In the genomic region with DNA sequence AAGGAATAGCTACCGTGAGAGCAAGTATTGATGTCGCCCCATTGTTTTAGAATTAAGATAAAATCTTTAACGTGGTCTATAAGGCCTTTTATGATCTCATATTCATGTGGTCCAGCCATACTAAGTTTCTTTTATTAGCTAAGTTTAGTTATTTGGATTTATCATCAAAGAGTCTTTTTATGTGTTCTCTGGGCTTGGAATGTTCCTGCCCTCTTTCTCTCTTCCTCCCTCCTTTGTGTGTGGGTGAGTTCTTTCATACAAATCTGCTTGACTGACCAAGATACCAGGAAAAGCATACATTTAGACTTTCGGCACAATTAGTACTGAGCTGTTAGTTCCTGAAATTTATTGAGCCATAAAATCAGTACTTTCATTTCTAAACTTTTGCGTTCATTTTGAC, we compare ENCODE assay signal across 1 cellular context.
TF ChIP-seq lines count a peak whose summit lies in the region.

No MANE protein-coding gene starts in this region.

TF ChIP-seq in HCT116, 20 proteins besides CTCF, POLR2A, EP300 and RAD21:
- TF ChIP-seq, protein P1, sequence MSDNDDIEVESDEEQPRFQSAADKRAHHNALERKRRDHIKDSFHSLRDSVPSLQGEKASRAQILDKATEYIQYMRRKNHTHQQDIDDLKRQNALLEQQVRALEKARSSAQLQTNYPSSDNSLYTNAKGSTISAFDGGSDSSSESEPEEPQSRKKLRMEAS (IDR thresholded peaks at IDR 0.05) = no peak
- no peak for TF ChIP-seq POLR2AphosphoS5 (IDR thresholded peaks at IDR 0.05; ENCODE audit: low read depth, low read length)
- TF ChIP-seq, protein P2, sequence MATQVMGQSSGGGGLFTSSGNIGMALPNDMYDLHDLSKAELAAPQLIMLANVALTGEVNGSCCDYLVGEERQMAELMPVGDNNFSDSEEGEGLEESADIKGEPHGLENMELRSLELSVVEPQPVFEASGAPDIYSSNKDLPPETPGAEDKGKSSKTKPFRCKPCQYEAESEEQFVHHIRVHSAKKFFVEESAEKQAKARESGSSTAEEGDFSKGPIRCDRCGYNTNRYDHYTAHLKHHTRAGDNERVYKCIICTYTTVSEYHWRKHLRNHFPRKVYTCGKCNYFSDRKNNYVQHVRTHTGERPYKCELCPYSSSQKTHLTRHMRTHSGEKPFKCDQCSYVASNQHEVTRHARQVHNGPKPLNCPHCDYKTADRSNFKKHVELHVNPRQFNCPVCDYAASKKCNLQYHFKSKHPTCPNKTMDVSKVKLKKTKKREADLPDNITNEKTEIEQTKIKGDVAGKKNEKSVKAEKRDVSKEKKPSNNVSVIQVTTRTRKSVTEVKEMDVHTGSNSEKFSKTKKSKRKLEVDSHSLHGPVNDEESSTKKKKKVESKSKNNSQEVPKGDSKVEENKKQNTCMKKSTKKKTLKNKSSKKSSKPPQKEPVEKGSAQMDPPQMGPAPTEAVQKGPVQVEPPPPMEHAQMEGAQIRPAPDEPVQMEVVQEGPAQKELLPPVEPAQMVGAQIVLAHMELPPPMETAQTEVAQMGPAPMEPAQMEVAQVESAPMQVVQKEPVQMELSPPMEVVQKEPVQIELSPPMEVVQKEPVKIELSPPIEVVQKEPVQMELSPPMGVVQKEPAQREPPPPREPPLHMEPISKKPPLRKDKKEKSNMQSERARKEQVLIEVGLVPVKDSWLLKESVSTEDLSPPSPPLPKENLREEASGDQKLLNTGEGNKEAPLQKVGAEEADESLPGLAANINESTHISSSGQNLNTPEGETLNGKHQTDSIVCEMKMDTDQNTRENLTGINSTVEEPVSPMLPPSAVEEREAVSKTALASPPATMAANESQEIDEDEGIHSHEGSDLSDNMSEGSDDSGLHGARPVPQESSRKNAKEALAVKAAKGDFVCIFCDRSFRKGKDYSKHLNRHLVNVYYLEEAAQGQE (IDR thresholded peaks at IDR 0.05; ENCODE audit: low read depth) = no peak
- TF ChIP-seq ZFX (IDR thresholded peaks at IDR 0.05) = no peak
- TF ChIP-seq YY1 (IDR thresholded peaks at IDR 0.05; ENCODE audit: extremely low read depth, insufficient replicate concordance, low read depth, low read length) = no peak
TF ChIP-seq in HCT116: peak in this region for 0.
